Comparison of ENCODE assay signal across 25 cellular contexts in the genomic region with DNA sequence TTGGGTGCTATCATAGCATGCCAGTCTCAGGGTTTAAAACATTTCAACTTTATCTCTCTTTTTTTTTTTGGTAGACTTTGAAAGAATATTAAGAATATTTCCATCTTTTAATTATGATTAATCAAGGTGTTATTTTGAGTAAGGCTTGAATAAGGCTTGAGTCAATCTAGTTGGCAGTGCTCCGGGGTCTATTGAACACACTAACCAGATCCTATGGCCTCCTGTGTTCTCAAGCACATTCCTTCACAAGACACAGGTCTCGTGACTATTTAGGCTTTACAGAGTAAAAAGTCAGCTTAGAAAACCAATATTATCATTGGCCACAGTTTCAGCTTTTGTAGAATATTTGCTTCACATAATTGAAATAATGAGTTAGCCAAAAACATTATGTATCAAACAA.
DNase-seq lines count a peak whose midpoint lies in the region; ATAC-seq, FAIRE-seq and TF ChIP-seq lines count a peak whose summit lies in the region.
"Had no signal": no experiment of that assay in that cellular context is flagged by ENCODE, and none has a peak within 500 bp of the region (broad histone marks: within the 10 kb centered on the region; RNA-seq: fewer than 3 reads in every experiment).

No MANE protein-coding gene starts in this region.

- no peaks in the 10 kb centered on the region for H3K27me3 ChIP-seq in RWPE2 (ENCODE audit: insufficient read depth, poor library complexity, severe bottlenecking)
- H3K27me3 ChIP-seq: BE2C; BLaER1 treated with 17β-estradiol and CSF1 and Interleukin-3, amounts not matched to agents 10 nM and 100 nM had no signal

- no peak for TF ChIP-seq EP300 in A549 (IDR thresholded peaks at IDR 0.05)

- no peaks in the 10 kb centered on the region for H3K9me3 Mint-ChIP-seq in glutamatergic neuron (ENCODE audit: unreplicated experiment)
- H3K9me3 Mint-ChIP-seq: CD4-positive, alpha-beta T cell; CD8-positive, alpha-beta memory T cell; HFFc6 had no signal

- TF ChIP-seq RAD21 in A549 (conservative IDR thresholded peaks at IDR 0.05 in 1 of 2, IDR thresholded peaks at IDR 0.05 in 1 of 2) = no peak

- TF ChIP-seq POLR2A in A549 (IDR thresholded peaks at IDR 0.05; ENCODE audit: low read length) = no peak

- CTCF ChIA-PET in A549 (lab: Yijun Ruan, JAX) = interaction anchor here (0.7 to 8.4 kb wide), 2 partner anchors 17 to 78 kb away, joined by 3 to 105 read pairs; no protein-coding TSS in a partner anchor

- WGBS in A549 (ENCODE audit: missing lambda C conversion rate) = 87% methylated on average over 2 of the region's 2 CpGs

- H3K27ac Mint-ChIP-seq in glutamatergic neuron (ENCODE audit: unreplicated experiment) = no peak overlapping the region
- H3K27ac Mint-ChIP-seq: CD14-positive monocyte; CD4-positive, alpha-beta T cell; HFFc6 had no signal

- no peak for ATAC-seq in A549
- peak; percentile 88 for ATAC-seq in RWPE2 (ENCODE audit: low read depth)
- no peak for ATAC-seq in GM18873 (IDR thresholded peaks at IDR 0.05; ENCODE audit: low FRiP score, unreplicated experiment)
- ATAC-seq: GM12878 had no signal

- H3K9me3 ChIP-seq in A549 = no peaks in the 10 kb centered on the region
- no peaks in the 10 kb centered on the region for H3K9me3 ChIP-seq in RWPE2 (ENCODE audit: severe bottlenecking)
- H3K9me3 ChIP-seq: BE2C; BLaER1 treated with 17β-estradiol and CSF1 and Interleukin-3, amounts not matched to agents 10 nM and 100 nM; HAP-1 had no signal

- H3K4me3 ChIP-seq in A549 (no peak overlapping the region), RWPE2 (ENCODE audit: severe bottlenecking) (no peak overlapping the region)
- H3K4me3 ChIP-seq: BLaER1 treated with 17β-estradiol and CSF1 and Interleukin-3, amounts not matched to agents 10 nM and 100 nM; GM12878; HAP-1 had no signal

- peak; percentile 32 for FAIRE-seq in A549 (lab: Jason Lieb, UNC)
- FAIRE-seq: A204.1, D721Med, GM12878, H54 had no signal

- no peak overlapping the region for H3K4me3 Mint-ChIP-seq in glutamatergic neuron (ENCODE audit: unreplicated experiment)
- H3K4me3 Mint-ChIP-seq: CD14-positive monocyte; CD4-positive, alpha-beta T cell; CD8-positive, alpha-beta memory T cell; HFFc6 had no signal

- H3K36me3 ChIP-seq in RWPE2 (ENCODE audit: low read depth) = peaks cover 42% of the 10 kb centered on the region
- H3K36me3 ChIP-seq: BLaER1 treated with 17β-estradiol and CSF1 and Interleukin-3, amounts not matched to agents 10 nM and 100 nM; HAP-1 had no signal

- H3K4me1 ChIP-seq in A549 (no peaks in the 10 kb centered on the region), RWPE2 (ENCODE audit: insufficient read depth, poor library complexity, severe bottlenecking) (peaks cover 9% of the 10 kb centered on the region)
- H3K4me1 ChIP-seq: HAP-1 had no signal

- no peaks in the 10 kb centered on the region for H3K4me1 Mint-ChIP-seq in glutamatergic neuron (ENCODE audit: low read depth, unreplicated experiment)
- H3K4me1 Mint-ChIP-seq: CD8-positive, alpha-beta memory T cell had no signal

- H3K36me3 Mint-ChIP-seq in glutamatergic neuron (ENCODE audit: unreplicated experiment) = no peaks in the 10 kb centered on the region
- H3K36me3 Mint-ChIP-seq: CD14-positive monocyte; CD8-positive, alpha-beta memory T cell had no signal

- H3K27me3 Mint-ChIP-seq in glutamatergic neuron (ENCODE audit: unreplicated experiment) = no peaks in the 10 kb centered on the region
- H3K27me3 Mint-ChIP-seq: CD4-positive, alpha-beta T cell had no signal

- POLR2A ChIA-PET in A549 (lab: Yijun Ruan, JAX) = no interaction called here

- DNase-seq in A549 (ENCODE audit: low read depth in 1 of 2, low spot score in 1 of 2) (no peak), RWPE2 (ENCODE audit: low spot score) (no peak), renal cortical epithelial cell (ENCODE audit: low read depth) (peak; percentile 49), pons (ENCODE audit: low spot score) (no peak), glutamatergic neuron (no peak)
- DNase-seq: ACHN; AML-193; BE2C; CD4-positive, alpha-beta T cell; CD8-positive, alpha-beta memory T cell; DMS 273 treated with DMSO at 0.1 percent for 48 hours; DMS79; EL; GDM1; GOT3; HFFc6 had no signal

- no peak for TF ChIP-seq CTCF in A549 (IDR thresholded peaks at IDR 0.05)
- TF ChIP-seq CTCF in RWPE2 (IDR thresholded peaks at IDR 0.05; ENCODE audit: poor library complexity, severe bottlenecking) = no peak
- TF ChIP-seq CTCF in glutamatergic neuron (IDR thresholded peaks at IDR 0.05; ENCODE audit: partially characterized antibody, unreplicated experiment) = no peak

- H3K27ac ChIP-seq in A549 (no peak overlapping the region), RWPE2 (ENCODE audit: poor library complexity, severe bottlenecking) (no peak overlapping the region)
- H3K27ac ChIP-seq: 22Rv1; BLaER1 treated with 17β-estradiol and CSF1 and Interleukin-3, amounts not matched to agents 10 nM and 100 nM had no signal

- H3K4me2 ChIP-seq in A549 = no peak overlapping the region
- H3K4me2 ChIP-seq: BLaER1 treated with 17β-estradiol and CSF1 and Interleukin-3, amounts not matched to agents 10 nM and 100 nM had no signal

TF ChIP-seq in A549, 52 proteins besides CTCF, POLR2A, EP300 and RAD21:
- no peak for TF ChIP-seq FOXS1 (CRISPR knock-in tag; IDR thresholded peaks at IDR 0.05)
